Comparison of ENCODE assay signal across 1 cellular context in the genomic region with DNA sequence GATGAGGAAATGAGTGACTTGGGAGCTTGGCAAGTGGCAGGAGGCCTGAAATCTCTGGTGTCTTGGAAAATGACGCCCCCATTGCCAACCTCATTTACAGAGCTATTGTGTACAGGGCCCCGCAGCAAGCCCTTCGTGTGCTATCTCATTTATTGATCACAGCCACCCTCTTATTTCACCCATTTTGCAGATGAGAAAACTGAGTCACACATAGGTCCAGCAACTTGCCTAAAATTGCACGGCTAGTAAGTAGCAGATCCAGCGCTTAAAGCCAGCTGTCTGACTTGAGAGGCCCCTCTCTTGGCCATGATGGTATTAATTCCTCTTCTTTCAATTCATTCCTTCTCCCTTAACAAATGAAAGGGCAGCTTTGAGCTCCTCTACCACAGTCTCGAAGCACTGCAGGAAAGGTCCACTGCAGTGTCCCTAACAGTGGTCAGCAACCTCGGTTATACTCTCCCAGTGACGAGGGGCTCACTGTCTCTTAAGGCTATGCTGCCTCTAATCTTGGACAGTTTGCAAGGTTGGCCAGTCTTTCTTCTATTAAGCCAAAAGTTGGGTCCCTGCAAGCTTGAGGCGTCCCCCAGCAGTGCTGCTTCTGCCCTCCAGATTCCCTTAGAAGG.
TF ChIP-seq lines count a peak whose summit lies in the region.

No MANE protein-coding gene starts in this region.

TF ChIP-seq in WTC11, 78 proteins besides CTCF, POLR2A, EP300 and RAD21 (continued from another document):
- no peak for TF ChIP-seq ARID4B (CRISPR knock-in tag; IDR thresholded peaks at IDR 0.05; ENCODE audit: borderline replicate concordance)
- TF ChIP-seq AR (CRISPR knock-in tag; IDR thresholded peaks at IDR 0.05), result no peak
- TF ChIP-seq E2F1 (CRISPR knock-in tag; IDR thresholded peaks at IDR 0.05), result no peak
- TF ChIP-seq, protein P1, sequence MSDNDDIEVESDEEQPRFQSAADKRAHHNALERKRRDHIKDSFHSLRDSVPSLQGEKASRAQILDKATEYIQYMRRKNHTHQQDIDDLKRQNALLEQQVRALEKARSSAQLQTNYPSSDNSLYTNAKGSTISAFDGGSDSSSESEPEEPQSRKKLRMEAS (CRISPR knock-in tag; IDR thresholded peaks at IDR 0.05), result no peak
